Comparison of ENCODE assay signal across 19 cellular contexts in genomic region chr16:1354815-1355214, GRCh38.
"Had no signal": no experiment of that assay in that cellular context is flagged by ENCODE, and none has a peak within 500 bp of the region (broad histone marks: within the 10 kb centered on the region; RNA-seq: fewer than 3 reads in every experiment).

No MANE protein-coding gene starts in this region.

- H3K36me3 ChIP-seq: breast epithelium, SJCRH30 had no signal

- H3K27me3 Mint-ChIP-seq: effector memory CD8-positive, alpha-beta T cell had no signal

- H3K9me3 ChIP-seq: breast epithelium, heart left ventricle, SJCRH30, tibial nerve had no signal

- H3K27ac ChIP-seq: breast epithelium, heart left ventricle, SJCRH30, tibial nerve had no signal

- H3K36me3 Mint-ChIP-seq: activated naive CD4-positive, alpha-beta T cell treated with anti-CD3 and anti-CD28 coated beads, Interleukin-2, amount 50 U/mL, for 72 hours had no signal

- ATAC-seq: activated CD4-positive, CD25-positive, alpha-beta regulatory T cell treated with anti-CD3 and anti-CD28 coated beads, Interleukin-2, amount 50 U/mL, for 24 hours; activated naive CD4-positive, alpha-beta T cell treated with anti-CD3 and anti-CD28 coated beads, Interleukin-2, amount 50 U/mL, for 72 hours; effector memory CD8-positive, alpha-beta T cell; heart left ventricle; left colon; naive thymus-derived CD4-positive, alpha-beta T cell had no signal

- H3K4me3 ChIP-seq: breast epithelium, heart left ventricle, lung, SJCRH30, tibial nerve had no signal

- H3K27me3 ChIP-seq: breast epithelium, heart left ventricle, SJCRH30, tibial nerve had no signal

- H3K9me3 Mint-ChIP-seq: activated naive CD4-positive, alpha-beta T cell treated with anti-CD3 and anti-CD28 coated beads, Interleukin-2, amount 50 U/mL, for 72 hours; effector memory CD8-positive, alpha-beta T cell had no signal

- DNase-seq: activated effector memory CD4-positive, alpha-beta T cell treated with Interleukin-2 at 50 U/mL for 16 hours; aorta; dermis blood vessel endothelial cell; effector memory CD8-positive, alpha-beta T cell; heart left ventricle; left colon; naive thymus-derived CD4-positive, alpha-beta T cell; nucleus accumbens; posterior cingulate gyrus; retina; SJCRH30; stimulated activated CD4-positive, alpha-beta T cell treated with anti-CD3 and anti-CD28 coated beads, Interleukin-12 subunit alpha, Interleukin-12 subunit beta, amount 100 ng/mL, for 4 hours; stimulated activated naive CD4-positive, alpha-beta T cell; substantia nigra had no signal
